8 cellular contexts compared by ENCODE assay signal in the genomic region with DNA sequence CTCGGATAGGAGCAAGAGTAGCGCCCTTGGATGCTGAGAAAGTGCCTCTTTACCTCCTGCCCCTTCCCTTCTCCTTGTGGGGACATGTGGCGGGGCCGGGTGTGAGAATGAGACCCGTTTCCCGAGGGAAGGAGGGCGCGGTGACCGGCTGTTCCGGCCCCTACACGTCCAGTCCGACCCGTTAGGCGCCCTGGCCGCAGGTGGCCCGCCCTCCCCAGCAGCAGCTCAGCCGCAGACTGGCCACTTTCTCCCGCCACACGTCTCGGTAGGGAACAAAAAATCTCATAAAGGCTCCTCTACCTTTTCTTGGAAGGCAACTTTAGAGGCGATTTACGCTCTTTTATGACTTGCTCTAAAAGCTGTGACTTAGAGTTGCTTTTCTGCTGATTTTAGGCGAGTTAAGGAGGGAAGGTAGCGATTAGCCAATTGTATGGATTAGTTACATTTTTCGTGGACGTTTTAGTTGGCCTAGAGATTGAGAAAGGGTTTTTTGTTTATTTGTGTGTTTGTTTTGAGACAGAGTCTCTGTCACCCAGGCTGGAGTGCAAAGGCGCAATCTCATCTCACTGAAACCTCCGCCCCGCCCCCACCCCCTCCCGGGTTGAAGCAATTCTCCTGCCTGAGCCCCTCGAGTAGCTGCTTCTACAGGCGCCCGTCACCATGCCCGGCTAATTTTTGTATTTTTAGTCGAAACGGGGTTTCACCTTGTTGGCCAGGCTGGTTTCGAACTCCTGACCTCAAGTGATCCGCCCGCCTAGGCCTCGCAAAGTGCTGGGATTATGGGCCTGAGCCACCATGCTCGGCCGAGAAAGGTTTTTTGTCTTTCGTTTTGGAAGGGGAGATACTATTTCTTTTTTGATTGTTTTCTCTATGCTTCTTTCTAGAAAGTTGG. TPM values are rescaled to one million over a fixed set of nuclear protein-coding genes. Genes with fewer than 3 reads are reported as not detected.
DNase-seq lines count a peak whose midpoint lies in the region; ATAC-seq, FAIRE-seq and TF ChIP-seq lines count a peak whose summit lies in the region.

No MANE protein-coding gene starts in this region.

- no peak for FAIRE-seq in HTR-8/SVneo (lab: Jason Lieb, UNC)

- H3K4me1 Mint-ChIP-seq in activated naive CD8-positive, alpha-beta T cell treated with anti-CD3 and anti-CD28 coated beads for 36 hours: peaks cover 3% of the 10 kb centered on the region
- no peaks in the 10 kb centered on the region for H3K4me1 Mint-ChIP-seq in stimulated activated effector memory CD8-positive, alpha-beta T cell treated with anti-CD3 and anti-CD28 coated beads, Interleukin-12 subunit alpha, Interleukin-12 subunit beta, amount 100 ng/mL, for 72 hours

- POLR2A ChIA-PET in HEK293T (lab: Yijun Ruan, JAX): interaction anchor here (0.7 kb wide), 1 partner anchor 9 kb away, joined by 3 read pairs; no protein-coding TSS in a partner anchor

- no peak overlapping the region for H3K27ac Mint-ChIP-seq in activated naive CD8-positive, alpha-beta T cell treated with anti-CD3 and anti-CD28 coated beads for 36 hours
- H3K27ac Mint-ChIP-seq in stimulated activated effector memory CD8-positive, alpha-beta T cell treated with anti-CD3 and anti-CD28 coated beads, Interleukin-12 subunit alpha, Interleukin-12 subunit beta, amount 100 ng/mL, for 72 hours: no peak overlapping the region

- peaks cover 28% of the 10 kb centered on the region for H3K27me3 Mint-ChIP-seq in activated naive CD8-positive, alpha-beta T cell treated with anti-CD3 and anti-CD28 coated beads for 36 hours

- peak; percentile 42 for DNase-seq in HEK293T (ENCODE audit: extremely low spot score)
- DNase-seq in activated naive CD8-positive, alpha-beta T cell treated with anti-CD3 and anti-CD28 coated beads for 36 hours: no peak
- DNase-seq in iPS-NIHi11 (ENCODE audit: low spot score): peak; percentile 60
- no peak for DNase-seq in stimulated activated effector memory CD8-positive, alpha-beta T cell treated with anti-CD3 and anti-CD28 coated beads, Interleukin-12 subunit alpha, Interleukin-12 subunit beta, amount 100 ng/mL, for 72 hours (ENCODE audit: low spot score in 2 of 2)
- no peak for DNase-seq in HTR-8/SVneo (ENCODE audit: insufficient read length, low spot score)
- no peak for DNase-seq in activated CD4-positive, alpha-beta T cell treated with anti-CD3 and anti-CD28 coated beads for 48 hours
- DNase-seq in HCEC 1CT: no peak

- H3K36me3 Mint-ChIP-seq in activated naive CD8-positive, alpha-beta T cell treated with anti-CD3 and anti-CD28 coated beads for 36 hours: no peaks in the 10 kb centered on the region
- no peaks in the 10 kb centered on the region for H3K36me3 Mint-ChIP-seq in stimulated activated effector memory CD8-positive, alpha-beta T cell treated with anti-CD3 and anti-CD28 coated beads, Interleukin-12 subunit alpha, Interleukin-12 subunit beta, amount 100 ng/mL, for 72 hours

- no peak for ATAC-seq in stimulated activated effector memory CD8-positive, alpha-beta T cell treated with anti-CD3 and anti-CD28 coated beads, Interleukin-12 subunit alpha, Interleukin-12 subunit beta, amount 100 ng/mL, for 72 hours
- no peak for ATAC-seq in HG02973 (IDR thresholded peaks at IDR 0.05; ENCODE audit: unreplicated experiment)

- CTCF ChIA-PET in HEK293T (lab: Yijun Ruan, JAX): interaction anchor here (0.7 kb wide), 1 partner anchor 151 kb away, joined by 4 read pairs; no protein-coding TSS in a partner anchor

- H3K4me3 Mint-ChIP-seq in activated naive CD8-positive, alpha-beta T cell treated with anti-CD3 and anti-CD28 coated beads for 36 hours: peak overlapping the region; percentile 55
- peak overlapping the region; percentile 56 for H3K4me3 Mint-ChIP-seq in stimulated activated effector memory CD8-positive, alpha-beta T cell treated with anti-CD3 and anti-CD28 coated beads, Interleukin-12 subunit alpha, Interleukin-12 subunit beta, amount 100 ng/mL, for 72 hours

- no peaks in the 10 kb centered on the region for H3K9me3 Mint-ChIP-seq in activated naive CD8-positive, alpha-beta T cell treated with anti-CD3 and anti-CD28 coated beads for 36 hours
- no peaks in the 10 kb centered on the region for H3K9me3 Mint-ChIP-seq in stimulated activated effector memory CD8-positive, alpha-beta T cell treated with anti-CD3 and anti-CD28 coated beads, Interleukin-12 subunit alpha, Interleukin-12 subunit beta, amount 100 ng/mL, for 72 hours

TF ChIP-seq in HEK293T, 16 proteins besides CTCF, POLR2A, EP300 and RAD21:
- TF ChIP-seq FOXK2 (IDR thresholded peaks at IDR 0.05) (no peak), NFRKB (IDR thresholded peaks at IDR 0.05) (no peak), ELF4 (IDR thresholded peaks at IDR 0.05) (no peak), SUZ12 (IDR thresholded peaks at IDR 0.05) (no peak), L3MBTL2 (conservative IDR thresholded peaks at IDR 0.05) (peak; percentile 82)

RNA-seq across cellular contexts. Expression of a gene that starts 8.3 kb away (rescaled TPM):
- not detected for total RNA-seq in activated naive CD8-positive, alpha-beta T cell treated with anti-CD3 and anti-CD28 coated beads for 36 hours

Comparison
In these comparisons a context has a peak if more than half of its experiments do, and no peak if none do; other contexts are left out.
1. DNase-seq: peak in HEK293T (single experiment) and iPS-NIHi11 (single experiment); none in activated naive CD8-positive, alpha-beta T cell treated with anti-CD3 and anti-CD28 coated beads for 36 hours (single experiment), stimulated activated effector memory CD8-positive, alpha-beta T cell treated with anti-CD3 and anti-CD28 coated beads, Interleukin-12 subunit alpha, Interleukin-12 subunit beta, amount 100 ng/mL, for 72 hours (0 of 2), HTR-8/SVneo (single experiment), activated CD4-positive, alpha-beta T cell treated with anti-CD3 and anti-CD28 coated beads for 48 hours (single experiment) and HCEC 1CT (single experiment).